8 cellular contexts compared by ENCODE assay signal in the genomic region with DNA sequence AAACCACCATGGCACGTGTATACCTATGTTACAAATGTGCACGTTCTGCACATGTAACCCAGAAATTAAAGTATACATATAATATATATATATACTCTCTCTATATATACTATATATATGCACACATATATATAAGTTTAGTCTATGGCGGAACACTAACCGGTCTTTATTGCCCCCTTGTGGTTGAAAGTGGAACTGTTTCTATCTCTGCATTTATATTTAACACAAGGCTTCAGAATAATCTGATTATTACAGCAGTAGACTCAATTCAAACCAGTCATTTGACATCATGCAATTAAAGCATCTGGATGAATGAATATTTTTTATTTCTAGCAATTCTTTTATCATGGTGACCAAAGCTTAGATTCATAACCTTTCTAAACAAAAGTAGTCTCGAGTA. TPM values are rescaled to one million over a fixed set of nuclear protein-coding genes. Genes with fewer than 3 reads are reported as not detected.
DNase-seq lines count a peak whose midpoint lies in the region; ATAC-seq lines count a peak whose summit lies in the region.

No MANE protein-coding gene starts in this region.

- peaks cover 8% of the 10 kb centered on the region for H3K27me3 Mint-ChIP-seq in activated naive CD4-positive, alpha-beta T cell treated with anti-CD3 and anti-CD28 coated beads for 36 hours (ENCODE audit: low read depth)

- ATAC-seq in HG03097 (IDR thresholded peaks at IDR 0.05; ENCODE audit: low FRiP score, unreplicated experiment) (peak; percentile 54), HG02870 (IDR thresholded peaks at IDR 0.05; ENCODE audit: unreplicated experiment) (no peak), GM19452 (IDR thresholded peaks at IDR 0.05; ENCODE audit: unreplicated experiment) (no peak)

- H3K4me1 Mint-ChIP-seq in activated naive CD4-positive, alpha-beta T cell treated with anti-CD3 and anti-CD28 coated beads for 36 hours (ENCODE audit: low read depth), result no peaks in the 10 kb centered on the region

- intact Hi-C loops in activated naive CD4-positive, alpha-beta T cell treated with anti-CD3 and anti-CD28 coated beads for 36 hours (cut with micrococcal nuclease), result loop anchor here (1.0 kb wide), 3 partner anchors 106 to 284 kb away; no protein-coding TSS in a partner anchor

- H3K36me3 Mint-ChIP-seq in activated naive CD4-positive, alpha-beta T cell treated with anti-CD3 and anti-CD28 coated beads for 36 hours (ENCODE audit: low read depth), result no peaks in the 10 kb centered on the region

- DNase-seq in activated naive CD4-positive, alpha-beta T cell treated with anti-CD3 and anti-CD28 coated beads for 36 hours, result peak; percentile 25
- no peak for DNase-seq in activated naive CD4-positive, alpha-beta T cell treated with Interleukin-2 at 50 U/mL for 16 hours
- DNase-seq in NCI-H82 (lab: John Stamatoyannopoulos, UW), result peak; percentile 87
- peak; percentile 11 for DNase-seq in cerebellum (ENCODE audit: low spot score)
- DNase-seq in midbrain (lab: John Stamatoyannopoulos, UW), result peak; percentile 67

- no peak overlapping the region for H3K27ac Mint-ChIP-seq in activated naive CD4-positive, alpha-beta T cell treated with anti-CD3 and anti-CD28 coated beads for 36 hours

- no peaks in the 10 kb centered on the region for H3K9me3 Mint-ChIP-seq in activated naive CD4-positive, alpha-beta T cell treated with anti-CD3 and anti-CD28 coated beads for 36 hours

- no peak overlapping the region for H3K4me3 Mint-ChIP-seq in activated naive CD4-positive, alpha-beta T cell treated with anti-CD3 and anti-CD28 coated beads for 36 hours

- CTCF ChIA-PET in activated naive CD4-positive, alpha-beta T cell treated with anti-CD3 and anti-CD28 coated beads for 36 hours (lab: Charles Lee), result interaction anchor here (1.0 to 1.3 kb wide), 3 partner anchors 21 to 107 kb away, joined by 3 to 5 read pairs (median 3); a partner anchor contains a TSS

RNA-seq across cellular contexts. Expression of a gene that starts 14.6 kb away (rescaled TPM):
- total RNA-seq in activated naive CD4-positive, alpha-beta T cell treated with anti-CD3 and anti-CD28 coated beads for 36 hours, result under 1 TPM; 0.17 to 0.22 TPM
- 24.1 TPM for total RNA-seq in cerebellum

RNA-seq across cellular contexts. Expression of a gene that starts 40.9 kb away (rescaled TPM):
- not detected for total RNA-seq in activated naive CD4-positive, alpha-beta T cell treated with anti-CD3 and anti-CD28 coated beads for 36 hours
- 74.2 TPM for total RNA-seq in cerebellum

Comparison
In these comparisons a context has a peak if more than half of its experiments do, and no peak if none do; other contexts are left out.
1. RNA of a gene that starts 14.6 kb away (total RNA-seq): 24.1 TPM in cerebellum (single experiment); 0.17 to 0.22 TPM in activated naive CD4-positive, alpha-beta T cell treated with anti-CD3 and anti-CD28 coated beads for 36 hours; every median in the first group is over 10 times any median in the second.
2. RNA of a gene that starts 40.9 kb away (total RNA-seq): 74.2 TPM in cerebellum (single experiment); not detected in activated naive CD4-positive, alpha-beta T cell treated with anti-CD3 and anti-CD28 coated beads for 36 hours; every median in the first group is over 10 times any median in the second.